ENCODE assay signal across 31 cellular contexts in the genomic region with DNA sequence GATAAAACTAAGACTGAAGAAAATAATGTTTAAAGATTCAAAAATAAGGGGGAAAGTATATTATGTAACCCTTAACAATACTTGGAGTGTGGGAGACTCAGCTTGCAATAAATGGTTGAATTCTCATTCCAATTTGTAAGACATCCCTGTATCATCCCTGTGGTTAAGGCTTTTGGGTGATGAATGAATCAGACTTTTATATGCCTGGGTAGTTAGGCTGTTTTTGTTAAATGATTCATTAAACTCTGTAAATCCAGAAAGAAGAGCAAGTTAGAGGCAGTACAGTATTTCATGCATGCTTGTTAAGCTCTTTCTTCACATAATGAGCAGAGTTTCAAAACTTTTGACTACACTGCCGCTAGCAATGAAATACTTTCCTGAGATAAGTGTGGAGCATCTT.
"Had no signal": no experiment of that assay in that cellular context is flagged by ENCODE, and none has a peak within 500 bp of the region (broad histone marks: within the 10 kb centered on the region; RNA-seq: fewer than 3 reads in every experiment).

No MANE protein-coding gene starts in this region.

- H3K9me3 Mint-ChIP-seq: activated CD4-positive, alpha-beta memory T cell treated with anti-CD3 and anti-CD28 coated beads for 36 hours; activated CD4-positive, alpha-beta T cell treated with anti-CD3 and anti-CD28 coated beads, Interleukin-2, amount 10 ng/mL, durations not matched to agents 7 days and 5 days; activated naive CD4-positive, alpha-beta T cell treated with anti-CD3 and anti-CD28 coated beads, Interleukin-2, amount 50 U/mL, for 72 hours; activated naive CD8-positive, alpha-beta T cell treated with anti-CD3 and anti-CD28 coated beads, Interleukin-2, amount 50 U/mL, for 24 hours; activated T-cell treated with anti-CD3 and anti-CD28 coated beads, Interleukin-2, amount 50 U/mL, for 4 hours; T-cell had no signal

- H3K36me3 Mint-ChIP-seq: activated CD4-positive, alpha-beta memory T cell treated with anti-CD3 and anti-CD28 coated beads for 36 hours; activated naive CD4-positive, alpha-beta T cell treated with anti-CD3 and anti-CD28 coated beads, Interleukin-2, amount 50 U/mL, for 72 hours; T-cell had no signal

- H3K27ac ChIP-seq: ascending aorta, body of pancreas, Peyer's patch, VCaP had no signal

- H3K4me3 Mint-ChIP-seq: activated CD4-positive, alpha-beta memory T cell treated with anti-CD3 and anti-CD28 coated beads for 36 hours; activated CD4-positive, alpha-beta T cell treated with anti-CD3 and anti-CD28 coated beads, Interleukin-2, amount 10 ng/mL, durations not matched to agents 7 days and 5 days; activated naive CD8-positive, alpha-beta T cell treated with anti-CD3 and anti-CD28 coated beads, Interleukin-2, amount 50 U/mL, for 24 hours; activated T-cell treated with anti-CD3 and anti-CD28 coated beads, Interleukin-2, amount 50 U/mL, for 4 hours; T-cell had no signal

- ATAC-seq: activated naive CD4-positive, alpha-beta T cell treated with anti-CD3 and anti-CD28 coated beads, Interleukin-2, amount 50 U/mL, for 72 hours; activated naive CD8-positive, alpha-beta T cell treated with anti-CD3 and anti-CD28 coated beads, Interleukin-2, amount 50 U/mL, for 24 hours; activated T-cell treated with anti-CD3 and anti-CD28 coated beads, Interleukin-2, amount 50 U/mL, for 4 hours; body of pancreas; T-cell had no signal

- H3K27me3 ChIP-seq: ascending aorta, body of pancreas, MG63, Peyer's patch had no signal

- H3K4me1 ChIP-seq: ascending aorta, body of pancreas, Peyer's patch had no signal

- H3K9me3 ChIP-seq: ascending aorta, body of pancreas, MG63, Peyer's patch had no signal

- FAIRE-seq: bronchial epithelial cell, TTC549 had no signal

- H3K36me3 ChIP-seq: ascending aorta, MG63, Peyer's patch had no signal

- H3K4me3 ChIP-seq: ascending aorta, body of pancreas, MG63, Peyer's patch had no signal

- H3K27me3 Mint-ChIP-seq: activated CD4-positive, alpha-beta memory T cell treated with anti-CD3 and anti-CD28 coated beads for 36 hours; activated CD4-positive, alpha-beta T cell treated with anti-CD3 and anti-CD28 coated beads, Interleukin-2, amount 10 ng/mL, durations not matched to agents 7 days and 5 days; activated naive CD8-positive, alpha-beta T cell treated with anti-CD3 and anti-CD28 coated beads, Interleukin-2, amount 50 U/mL, for 24 hours; T-cell had no signal

- DNase-seq: activated CD4-positive, alpha-beta memory T cell treated with anti-CD3 and anti-CD28 coated beads for 36 hours; activated CD4-positive, alpha-beta T cell treated with anti-CD3 and anti-CD28 coated beads, Interleukin-2, amount 10 ng/mL, durations not matched to agents 7 days and 5 days; activated CD4-positive, CD25-positive, alpha-beta regulatory T cell; activated CD8-positive, alpha-beta memory T cell treated with anti-CD3 and anti-CD28 coated beads for 24 hours; activated effector memory CD4-positive, alpha-beta T cell treated with anti-CD3 and anti-CD28 coated beads, Interleukin-2, amount 50 U/mL, for 16 hours; activated naive CD4-positive, alpha-beta T cell treated with Interleukin-2 at 50 U/mL for 16 hours; activated naive CD8-positive, alpha-beta T cell treated with anti-CD3 and anti-CD28 coated beads, Interleukin-2, amount 50 U/mL, for 24 hours; activated T-cell treated with anti-CD3 and anti-CD28 coated beads, Interleukin-2, amount 50 U/mL, for 4 hours; amniotic stem cell; body of pancreas; central memory CD4-positive, alpha-beta T cell; MG63; MV-4-11; NCI-H1092 treated with DMSO at 0.1 percent for 48 hours; NCI-H1417 treated with DMSO at 0.1 percent for 48 hours; NCI-H1694 treated with DMSO at 0.1 percent for 48 hours; NCI-H2029 treated with DMSO at 0.1 percent for 48 hours; NCI-H510A treated with DMSO at 0.1 percent for 48 hours; NCI-H69; NK-92 treated with Interleukin-12 subunit alpha and Interleukin-12 subunit beta, amount 100 ng/mL, for 24 hours; OCI-M1; Peyer's patch; SHP77 treated with DMSO at 0.1 percent for 48 hours; T-cell; T-helper 2 cell; T1000 had no signal

- H3K4me1 Mint-ChIP-seq: activated CD4-positive, alpha-beta T cell treated with anti-CD3 and anti-CD28 coated beads, Interleukin-2, amount 10 ng/mL, durations not matched to agents 7 days and 5 days; activated naive CD8-positive, alpha-beta T cell treated with anti-CD3 and anti-CD28 coated beads, Interleukin-2, amount 50 U/mL, for 24 hours; T-cell had no signal

- H3K27ac Mint-ChIP-seq: activated CD4-positive, alpha-beta memory T cell treated with anti-CD3 and anti-CD28 coated beads for 36 hours; activated CD4-positive, alpha-beta T cell treated with anti-CD3 and anti-CD28 coated beads, Interleukin-2, amount 10 ng/mL, durations not matched to agents 7 days and 5 days; activated naive CD4-positive, alpha-beta T cell treated with anti-CD3 and anti-CD28 coated beads, Interleukin-2, amount 50 U/mL, for 72 hours; activated naive CD8-positive, alpha-beta T cell treated with anti-CD3 and anti-CD28 coated beads, Interleukin-2, amount 50 U/mL, for 24 hours; T-cell had no signal
